1 cellular context compared by ENCODE assay signal in genomic region chr9:2802494-2802921, GRCh38.
TF ChIP-seq lines count a peak whose summit lies in the region.

No MANE protein-coding gene starts in this region.

TF ChIP-seq in HepG2, 621 proteins besides CTCF, POLR2A, EP300 and RAD21 (continued from another document):
- TF ChIP-seq ATF4 (CRISPR knock-in tag; IDR thresholded peaks at IDR 0.05) (peak in 1 of 2 experiments; percentile 97; a peak in 2 of 4 replicates), ATF7 (IDR thresholded peaks at IDR 0.05) (no peak), ATF7 (CRISPR knock-in tag; IDR thresholded peaks at IDR 0.05) (no peak), ZNF431 (CRISPR knock-in tag; IDR thresholded peaks at IDR 0.05; ENCODE audit: borderline replicate concordance, low read depth) (no peak), CEBPG (CRISPR knock-in tag; IDR thresholded peaks at IDR 0.05) (peak; percentile 67), ZNF44 (CRISPR knock-in tag; IDR thresholded peaks at IDR 0.05) (no peak), ZNF576 (CRISPR knock-in tag; IDR thresholded peaks at IDR 0.05) (no peak), GATAD2A (CRISPR knock-in tag; IDR thresholded peaks at IDR 0.05) (peak; percentile 63; the same call in 1 of the 2 replicates), HMG20A (CRISPR knock-in tag; IDR thresholded peaks at IDR 0.05; ENCODE audit: borderline replicate concordance) (0 out of 2 replicates have a peak, but pooled peaks have one; percentile 31)
